Comparison of ENCODE assay signal across 19 cellular contexts in the genomic region with DNA sequence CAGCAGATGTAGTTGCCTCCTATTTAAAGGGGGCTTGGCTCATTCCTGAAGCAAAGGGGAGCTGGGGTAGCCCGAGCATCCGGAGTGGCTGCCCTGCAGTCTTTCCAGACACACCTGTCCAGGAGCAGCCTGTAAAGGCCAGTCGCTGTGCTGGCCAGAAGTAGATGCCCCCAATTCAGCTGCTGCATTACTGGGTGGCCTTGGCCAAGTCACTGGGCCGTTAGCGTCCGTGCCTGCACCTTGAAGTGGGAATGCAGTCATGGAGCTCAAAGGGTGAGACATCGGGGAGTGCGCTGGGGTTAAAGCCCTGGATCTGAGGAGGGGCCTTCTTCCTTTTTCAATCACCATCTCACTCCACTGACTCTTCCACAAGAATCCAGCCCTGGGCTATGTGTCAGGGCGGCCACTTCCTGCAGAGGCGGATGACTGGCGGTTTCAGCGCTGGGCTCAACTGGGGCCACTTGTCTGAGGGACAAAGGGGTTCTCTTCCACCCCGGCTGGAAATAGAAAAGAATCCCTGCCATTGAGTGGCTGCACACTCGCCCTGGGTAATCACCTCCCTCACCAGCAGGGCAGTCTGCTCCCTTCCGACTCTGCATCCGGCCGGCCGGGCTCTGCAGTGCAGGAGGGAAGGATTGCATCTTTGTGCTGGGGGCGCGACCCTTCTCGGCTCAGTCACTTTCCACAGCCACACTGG. TPM values are rescaled to one million over a fixed set of nuclear protein-coding genes. Genes with fewer than 3 reads are reported as not detected.
DNase-seq lines count a peak whose midpoint lies in the region; ATAC-seq lines count a peak whose summit lies in the region.
"Had no signal": no experiment of that assay in that cellular context is flagged by ENCODE, and none has a peak within 500 bp of the region (broad histone marks: within the 10 kb centered on the region; RNA-seq: fewer than 3 reads in every experiment).

No MANE protein-coding gene starts in this region.

- H3K4me1 ChIP-seq in BLaER1 treated with 17β-estradiol and CSF1 and Interleukin-3, amounts not matched to agents 10 nM and 100 nM: peaks cover 25 to 33% (median 28%) of the 10 kb centered on the region in 10 experiments

- no peaks in the 10 kb centered on the region for H3K9me3 ChIP-seq in BLaER1 treated with 17β-estradiol and CSF1 and Interleukin-3, amounts not matched to agents 10 nM and 100 nM (replicated peaks in 1 of 11)
- H3K9me3 ChIP-seq: right atrium auricular region, vagina had no signal

- intact Hi-C loops in head of caudate nucleus (cut with DNase I) (no loop called here), left colon (cut with DNase I, micrococcal nuclease) (no loop called here)

- H3K9ac ChIP-seq in BLaER1 treated with 17β-estradiol and CSF1 and Interleukin-3, amounts not matched to agents 10 nM and 100 nM: no peak overlapping the region

- H3K36me3 ChIP-seq in BLaER1 treated with 17β-estradiol and CSF1 and Interleukin-3, amounts not matched to agents 10 nM and 100 nM: no peaks in the 10 kb centered on the region
- H3K36me3 ChIP-seq: right atrium auricular region, vagina had no signal

- H3K4me3 ChIP-seq in BLaER1 treated with 17β-estradiol and CSF1 and Interleukin-3, amounts not matched to agents 10 nM and 100 nM: no peak overlapping the region
- H3K4me3 ChIP-seq: right atrium auricular region, vagina had no signal

- ATAC-seq in left colon (no peak), GM18870 (IDR thresholded peaks at IDR 0.05; ENCODE audit: unreplicated experiment) (no peak)
- ATAC-seq: stimulated activated effector memory CD8-positive, alpha-beta T cell treated with anti-CD3 and anti-CD28 coated beads, Interleukin-12 subunit alpha, Interleukin-12 subunit beta, amount 100 ng/mL, for 72 hours had no signal

- H3K27me3 ChIP-seq in BLaER1 treated with 17β-estradiol and CSF1 and Interleukin-3, amounts not matched to agents 10 nM and 100 nM: peaks cover 68 to 83% (median 80%) of the 10 kb centered on the region in 11 experiments
- H3K27me3 ChIP-seq: right atrium auricular region, vagina had no signal

- H4K20me1 ChIP-seq in BLaER1 treated with 17β-estradiol and CSF1 and Interleukin-3, amounts not matched to agents 10 nM and 100 nM: peaks cover 0 to 22% (median 0%) of the 10 kb centered on the region in 11 experiments; a peak in 5 of 22 replicates

- no peak overlapping the region for H3K27ac ChIP-seq in BLaER1 treated with 17β-estradiol and CSF1 and Interleukin-3, amounts not matched to agents 10 nM and 100 nM
- H3K27ac ChIP-seq: HL-60, right atrium auricular region, vagina had no signal

- DNase-seq in UCSD-AML1 (lab: John Stamatoyannopoulos, UW; ENCODE audit: unreplicated experiment) (peak; percentile 43), head of caudate nucleus (peak in 40 of 42 donors; percentile 8 to 77 (median 46)), nucleus accumbens (lab: John Stamatoyannopoulos, UW) (peak in 32 of 56 donors; percentile 6 to 63 (median 24)), left colon (no peak), NCI-H1417 treated with DMSO at 0.1 percent for 48 hours (lab: John Stamatoyannopoulos, UW) (no peak)
- no peak for DNase-seq in stimulated activated CD4-positive, alpha-beta T cell treated with anti-CD3 and anti-CD28 coated beads, Interleukin-4, amount 100 ng/mL, for 24 hours
- DNase-seq: activated B cell treated with CpG ODN at 0.5 μM for 24 hours; activated CD8-positive, alpha-beta memory T cell treated with anti-CD3 and anti-CD28 coated beads, Interleukin-2, amount 50 U/mL, for 4 hours; activated naive CD4-positive, alpha-beta T cell treated with anti-CD3 and anti-CD28 coated beads, Interleukin-2, amount 50 U/mL, for 16 hours; kidney glomerular epithelial cell; NCI-H1436; NCI-H524; stimulated activated CD4-positive, alpha-beta T cell treated with anti-CD3 and anti-CD28 coated beads, Interleukin-4, amount 100 ng/mL, for 4 hours had no signal

- peak overlapping the region in 10 of 11 experiments; percentile 23 to 79 (median 70); a peak in 15 of 22 replicates for H3K4me2 ChIP-seq in BLaER1 treated with 17β-estradiol and CSF1 and Interleukin-3, amounts not matched to agents 10 nM and 100 nM

RNA-seq across cellular contexts. Expression of gene ALDH1A3, which starts 11.8 kb away (rescaled TPM):
- 1 to 10 TPM; 3.9 to 5.4 TPM for total RNA-seq in left colon
- total RNA-seq: activated B cell treated with CpG ODN at 0.5 μM for 24 hours had no signal

RNA-seq across cellular contexts. Expression of gene LRRK1, which starts 27.7 kb away (rescaled TPM):
- 10 to 100 TPM; 46.6 to 52.7 TPM for total RNA-seq in left colon

Comparison
In these comparisons a context has a peak if more than half of its experiments do, and no peak if none do; other contexts are left out.
1. DNase-seq: peak in UCSD-AML1 (single experiment), head of caudate nucleus (40 of 42) and nucleus accumbens (32 of 56); none in left colon (0 of 2), NCI-H1417 treated with DMSO at 0.1 percent for 48 hours (single experiment) and stimulated activated CD4-positive, alpha-beta T cell treated with anti-CD3 and anti-CD28 coated beads, Interleukin-4, amount 100 ng/mL, for 24 hours (single experiment).